Comparison of ENCODE assay signal across 8 cellular contexts in the genomic region with DNA sequence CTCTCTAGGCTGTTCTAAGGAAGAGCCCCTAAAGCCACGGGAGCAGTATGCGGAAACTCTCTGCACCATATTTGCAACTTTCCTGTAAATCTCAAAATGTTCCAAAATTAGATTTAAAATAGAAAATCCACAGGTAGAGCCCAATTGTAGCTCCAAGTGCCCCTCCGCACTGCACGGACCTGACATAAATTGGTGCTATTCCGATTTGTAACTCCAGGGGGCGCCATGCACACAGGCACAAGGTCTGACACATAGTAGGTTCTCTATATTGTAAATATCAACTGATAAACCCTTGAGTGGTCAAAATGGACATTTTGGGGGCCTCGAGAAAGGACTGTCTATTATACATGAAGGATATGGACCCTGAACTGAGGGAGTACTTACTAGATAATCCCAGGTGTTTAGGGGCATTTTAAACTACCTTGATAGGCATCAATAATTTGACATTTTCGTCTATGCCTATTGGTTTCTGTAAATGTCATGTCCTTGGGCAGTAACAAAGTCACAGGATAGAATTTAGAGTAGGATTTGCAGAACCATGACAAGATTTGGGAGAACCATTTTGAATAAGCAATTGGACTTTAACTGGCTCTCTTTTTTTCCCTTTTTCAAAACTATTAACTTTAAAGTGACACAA. TPM values are rescaled to one million over a fixed set of nuclear protein-coding genes. Genes with fewer than 3 reads are reported as not detected.
DNase-seq lines count a peak whose midpoint lies in the region; ATAC-seq and TF ChIP-seq lines count a peak whose summit lies in the region.

No MANE protein-coding gene starts in this region.

- H3K4me3 ChIP-seq in coronary artery, result no peak overlapping the region
- H3K4me3 ChIP-seq in thoracic aorta, result no peak overlapping the region

- H3K36me3 ChIP-seq in thoracic aorta, result no peaks in the 10 kb centered on the region

- H3K36me3 Mint-ChIP-seq in CD14-positive monocyte (no peaks in the 10 kb centered on the region), nephron progenitor cell (ENCODE audit: low read depth) (no peaks in the 10 kb centered on the region)

- H3K27ac Mint-ChIP-seq in CD14-positive monocyte (no peak overlapping the region), nephron progenitor cell (no peak overlapping the region)

- no peaks in the 10 kb centered on the region for H3K4me1 ChIP-seq in thoracic aorta (ENCODE audit: control insufficient read depth in 1 of 2, low read depth in 2 of 2)

- no peaks in the 10 kb centered on the region for H3K4me1 Mint-ChIP-seq in CD14-positive monocyte
- H3K4me1 Mint-ChIP-seq in nephron progenitor cell, result no peaks in the 10 kb centered on the region

- no peak for DNase-seq in CD14-positive monocyte (ENCODE audit: low spot score)
- DNase-seq in HUDEP-2 (lab: John Stamatoyannopoulos, UW; ENCODE audit: unreplicated experiment in 76 of 76), result peak in 40 of 76 experiments; percentile 1 to 51 (median 16)
- peak; percentile 36 to 39 for DNase-seq in activated CD4-positive, alpha-beta T cell treated with anti-CD3 and anti-CD28 coated beads for 24 hours (ENCODE audit: low read depth in 2 of 2)
- no peak for DNase-seq in coronary artery (ENCODE audit: low spot score)
- peak; percentile 67 for DNase-seq in nephron progenitor cell
- DNase-seq in thoracic aorta (ENCODE audit: low spot score), result no peak

- H3K27me3 ChIP-seq in thoracic aorta (replicated peaks; ENCODE audit: insufficient read depth), result no peaks in the 10 kb centered on the region

- H3K27ac ChIP-seq in coronary artery (no peak overlapping the region), thoracic aorta (no peak overlapping the region)

- peaks cover 13 to 25% (median 25%) of the 10 kb centered on the region in 3 donors for H3K27me3 Mint-ChIP-seq in CD14-positive monocyte (ENCODE audit: low read depth in 3 of 3)
- H3K27me3 Mint-ChIP-seq in nephron progenitor cell (ENCODE audit: low read depth, poor library complexity), result peaks cover 87% of the 10 kb centered on the region

- no peak overlapping the region for H3K4me3 Mint-ChIP-seq in CD14-positive monocyte
- no peak overlapping the region for H3K4me3 Mint-ChIP-seq in nephron progenitor cell

- H3K9me3 ChIP-seq in thoracic aorta, result no peaks in the 10 kb centered on the region

- TF ChIP-seq CTCF in CD14-positive monocyte (IDR thresholded peaks at IDR 0.05) (peak; percentile 98), coronary artery (IDR thresholded peaks at IDR 0.05) (peak; percentile 63), nephron progenitor cell (IDR thresholded peaks at IDR 0.05) (peak; percentile 93), thoracic aorta (IDR thresholded peaks at IDR 0.05) (peak; percentile 62)

- intact Hi-C loops in CD14-positive monocyte (cut with micrococcal nuclease), result loop anchor here (2.0 to 5.0 kb wide), 2 partner anchors 574 to 576 kb away; a partner anchor contains a TSS

- no peaks in the 10 kb centered on the region for H3K9me3 Mint-ChIP-seq in CD14-positive monocyte
- H3K9me3 Mint-ChIP-seq in nephron progenitor cell, result no peaks in the 10 kb centered on the region

- ATAC-seq in thoracic aorta (ENCODE audit: insufficient number of reproducible peaks, low FRiP score, low read depth) (no peak), GM19467 (IDR thresholded peaks at IDR 0.05; ENCODE audit: unreplicated experiment) (no peak), GM21717 (IDR thresholded peaks at IDR 0.05; ENCODE audit: unreplicated experiment) (no peak)

RNA-seq across cellular contexts. Expression of a gene that starts 36.6 kb away (rescaled TPM):
- not detected for polyA plus RNA-seq in CD14-positive monocyte
- 1 to 10 TPM in 1 of 2 donors, under 1 TPM in 1; 0.56 to 1.9 TPM for total RNA-seq in thoracic aorta

Comparison
In these comparisons a context has a peak if more than half of its experiments do, and no peak if none do; other contexts are left out.
1. DNase-seq: peak in HUDEP-2 (40 of 76), activated CD4-positive, alpha-beta T cell treated with anti-CD3 and anti-CD28 coated beads for 24 hours (2 of 2) and nephron progenitor cell (single experiment); none in CD14-positive monocyte (single experiment), coronary artery (single experiment) and thoracic aorta (single experiment).
2. Peak in every context shown above with its lines, with median percentiles within 50 percentile points of each other: CTCF ChIP-seq.